In the genomic region with DNA sequence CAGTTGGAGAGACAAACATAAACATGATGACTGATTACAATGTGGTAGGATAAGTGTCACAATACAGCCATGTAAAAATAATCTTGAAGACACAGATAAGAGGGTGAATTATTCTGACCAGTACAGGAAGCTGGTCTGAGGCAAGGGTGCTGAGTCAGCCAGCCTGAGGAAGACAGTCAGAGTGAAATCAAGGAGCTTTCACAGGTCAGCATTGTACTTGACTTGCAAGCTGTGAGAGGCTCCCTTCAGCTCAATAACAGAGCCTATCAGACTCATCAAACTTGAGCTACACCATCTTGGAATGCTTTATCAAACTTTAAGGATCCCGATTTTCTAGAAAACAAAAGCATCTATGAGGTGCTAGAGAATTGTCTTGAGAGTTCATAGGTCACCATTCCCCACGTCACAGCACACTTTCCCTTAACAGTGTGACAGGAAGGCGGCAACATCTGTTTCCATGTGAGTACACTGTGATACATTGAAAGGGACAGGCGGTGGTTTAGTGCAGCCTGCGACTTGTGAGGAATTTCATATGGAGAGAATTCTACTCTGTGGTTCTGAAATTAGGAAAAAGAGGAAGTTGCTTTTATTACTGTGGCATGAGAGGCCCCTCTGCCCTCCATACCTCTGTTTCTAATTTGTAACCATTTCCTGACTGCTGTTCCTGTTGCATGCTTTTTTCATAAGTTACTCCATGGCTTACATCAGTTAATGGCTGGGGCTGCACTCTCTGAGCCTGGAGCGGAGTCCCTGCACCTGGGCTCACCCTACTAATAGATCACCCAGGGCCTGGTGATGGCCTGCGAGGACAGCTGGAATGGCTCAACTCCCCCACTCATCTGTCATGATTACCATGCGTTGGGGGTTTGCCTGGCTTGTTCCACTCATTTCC, we compare ENCODE assay signal across 1 cellular context.
TF ChIP-seq lines count a peak whose summit lies in the region.

No MANE protein-coding gene starts in this region.

TF ChIP-seq in GM12878, 131 proteins besides CTCF, POLR2A, EP300 and RAD21 (continued from another document):
- TF ChIP-seq, protein P1, sequence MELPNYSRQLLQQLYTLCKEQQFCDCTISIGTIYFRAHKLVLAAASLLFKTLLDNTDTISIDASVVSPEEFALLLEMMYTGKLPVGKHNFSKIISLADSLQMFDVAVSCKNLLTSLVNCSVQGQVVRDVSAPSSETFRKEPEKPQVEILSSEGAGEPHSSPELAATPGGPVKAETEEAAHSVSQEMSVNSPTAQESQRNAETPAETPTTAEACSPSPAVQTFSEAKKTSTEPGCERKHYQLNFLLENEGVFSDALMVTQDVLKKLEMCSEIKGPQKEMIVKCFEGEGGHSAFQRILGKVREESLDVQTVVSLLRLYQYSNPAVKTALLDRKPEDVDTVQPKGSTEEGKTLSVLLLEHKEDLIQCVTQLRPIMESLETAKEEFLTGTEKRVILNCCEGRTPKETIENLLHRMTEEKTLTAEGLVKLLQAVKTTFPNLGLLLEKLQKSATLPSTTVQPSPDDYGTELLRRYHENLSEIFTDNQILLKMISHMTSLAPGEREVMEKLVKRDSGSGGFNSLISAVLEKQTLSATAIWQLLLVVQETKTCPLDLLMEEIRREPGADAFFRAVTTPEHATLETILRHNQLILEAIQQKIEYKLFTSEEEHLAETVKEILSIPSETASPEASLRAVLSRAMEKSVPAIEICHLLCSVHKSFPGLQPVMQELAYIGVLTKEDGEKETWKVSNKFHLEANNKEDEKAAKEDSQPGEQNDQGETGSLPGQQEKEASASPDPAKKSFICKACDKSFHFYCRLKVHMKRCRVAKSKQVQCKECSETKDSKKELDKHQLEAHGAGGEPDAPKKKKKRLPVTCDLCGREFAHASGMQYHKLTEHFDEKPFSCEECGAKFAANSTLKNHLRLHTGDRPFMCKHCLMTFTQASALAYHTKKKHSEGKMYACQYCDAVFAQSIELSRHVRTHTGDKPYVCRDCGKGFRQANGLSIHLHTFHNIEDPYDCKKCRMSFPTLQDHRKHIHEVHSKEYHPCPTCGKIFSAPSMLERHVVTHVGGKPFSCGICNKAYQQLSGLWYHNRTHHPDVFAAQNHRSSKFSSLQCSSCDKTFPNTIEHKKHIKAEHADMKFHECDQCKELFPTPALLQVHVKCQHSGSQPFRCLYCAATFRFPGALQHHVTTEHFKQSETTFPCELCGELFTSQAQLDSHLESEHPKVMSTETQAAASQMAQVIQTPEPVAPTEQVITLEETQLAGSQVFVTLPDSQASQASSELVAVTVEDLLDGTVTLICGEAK (IDR thresholded peaks at IDR 0.05; ENCODE audit: borderline replicate concordance): no peak
- TF ChIP-seq, protein P2, sequence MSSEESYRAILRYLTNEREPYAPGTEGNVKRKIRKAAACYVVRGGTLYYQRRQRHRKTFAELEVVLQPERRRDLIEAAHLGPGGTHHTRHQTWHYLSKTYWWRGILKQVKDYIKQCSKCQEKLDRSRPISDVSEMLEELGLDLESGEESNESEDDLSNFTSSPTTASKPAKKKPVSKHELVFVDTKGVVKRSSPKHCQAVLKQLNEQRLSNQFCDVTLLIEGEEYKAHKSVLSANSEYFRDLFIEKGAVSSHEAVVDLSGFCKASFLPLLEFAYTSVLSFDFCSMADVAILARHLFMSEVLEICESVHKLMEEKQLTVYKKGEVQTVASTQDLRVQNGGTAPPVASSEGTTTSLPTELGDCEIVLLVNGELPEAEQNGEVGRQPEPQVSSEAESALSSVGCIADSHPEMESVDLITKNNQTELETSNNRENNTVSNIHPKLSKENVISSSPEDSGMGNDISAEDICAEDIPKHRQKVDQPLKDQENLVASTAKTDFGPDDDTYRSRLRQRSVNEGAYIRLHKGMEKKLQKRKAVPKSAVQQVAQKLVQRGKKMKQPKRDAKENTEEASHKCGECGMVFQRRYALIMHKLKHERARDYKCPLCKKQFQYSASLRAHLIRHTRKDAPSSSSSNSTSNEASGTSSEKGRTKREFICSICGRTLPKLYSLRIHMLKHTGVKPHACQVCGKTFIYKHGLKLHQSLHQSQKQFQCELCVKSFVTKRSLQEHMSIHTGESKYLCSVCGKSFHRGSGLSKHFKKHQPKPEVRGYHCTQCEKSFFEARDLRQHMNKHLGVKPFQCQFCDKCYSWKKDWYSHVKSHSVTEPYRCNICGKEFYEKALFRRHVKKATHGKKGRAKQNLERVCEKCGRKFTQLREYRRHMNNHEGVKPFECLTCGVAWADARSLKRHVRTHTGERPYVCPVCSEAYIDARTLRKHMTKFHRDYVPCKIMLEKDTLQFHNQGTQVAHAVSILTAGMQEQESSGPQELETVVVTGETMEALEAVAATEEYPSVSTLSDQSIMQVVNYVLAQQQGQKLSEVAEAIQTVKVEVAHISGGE (CRISPR knock-in tag; IDR thresholded peaks at IDR 0.05): no peak
- TF ChIP-seq, protein P3, sequence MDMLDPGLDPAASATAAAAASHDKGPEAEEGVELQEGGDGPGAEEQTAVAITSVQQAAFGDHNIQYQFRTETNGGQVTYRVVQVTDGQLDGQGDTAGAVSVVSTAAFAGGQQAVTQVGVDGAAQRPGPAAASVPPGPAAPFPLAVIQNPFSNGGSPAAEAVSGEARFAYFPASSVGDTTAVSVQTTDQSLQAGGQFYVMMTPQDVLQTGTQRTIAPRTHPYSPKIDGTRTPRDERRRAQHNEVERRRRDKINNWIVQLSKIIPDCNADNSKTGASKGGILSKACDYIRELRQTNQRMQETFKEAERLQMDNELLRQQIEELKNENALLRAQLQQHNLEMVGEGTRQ (IDR thresholded peaks at IDR 0.05; ENCODE audit: borderline replicate concordance, low read depth, low read length): no peak
- TF ChIP-seq POLR2AphosphoS2 (IDR thresholded peaks at IDR 0.05; ENCODE audit: low read depth, low read length) (no peak), RBBP5 (conservative IDR thresholded peaks at IDR 0.05) (no peak), NFYA (IDR thresholded peaks at IDR 0.05; ENCODE audit: borderline replicate concordance, low read depth, low read length) (no peak), NFIC (IDR thresholded peaks at IDR 0.05; ENCODE audit: low read depth, low read length) (no peak), MTA2 (IDR thresholded peaks at IDR 0.05; ENCODE audit: low read depth) (no peak), IKZF1 (conservative IDR thresholded peaks at IDR 0.05) (0 out of 2 replicates have a peak, but pooled peaks have one; percentile 22), ETV6 (conservative IDR thresholded peaks at IDR 0.05 in 1 of 2, IDR thresholded peaks at IDR 0.05 in 1 of 2; ENCODE audit: borderline replicate concordance in 1 of 2, low read depth in 1 of 2) (no peak), SUZ12 (IDR thresholded peaks at IDR 0.05; ENCODE audit: unreplicated experiment) (no peak), PML (IDR thresholded peaks at IDR 0.05; ENCODE audit: low read length) (no peak), FOXM1 (IDR thresholded peaks at IDR 0.05; ENCODE audit: low read depth, low read length) (no peak), POU2F2 (IDR thresholded peaks at IDR 0.05; ENCODE audit: borderline replicate concordance, low read depth, low read length) (no peak), CBFB (IDR thresholded peaks at IDR 0.05; ENCODE audit: low read depth) (no peak), SPI1 (IDR thresholded peaks at IDR 0.05; ENCODE audit: borderline replicate concordance, insufficient read depth, low read depth, low read length) (0 out of 2 replicates have a peak, but pooled peaks have one; percentile 2), ZSCAN29 (IDR thresholded peaks at IDR 0.05) (no peak), NR2C1 (IDR thresholded peaks at IDR 0.05) (peak; percentile 40; the same call in 1 of the 2 replicates), TARDBP (IDR thresholded peaks at IDR 0.05; ENCODE audit: borderline replicate concordance) (no peak), ZNF207 (IDR thresholded peaks at IDR 0.05; ENCODE audit: borderline replicate concordance) (no peak), FOXK2 (IDR thresholded peaks at IDR 0.05) (no peak), HDGF (IDR thresholded peaks at IDR 0.05) (no peak), YY1 (IDR thresholded peaks at IDR 0.05; ENCODE audit: low read depth, low read length) (no peak), RCOR1 (conservative IDR thresholded peaks at IDR 0.05; ENCODE audit: low read depth, low read length) (no peak), CREB1 (IDR thresholded peaks at IDR 0.05; ENCODE audit: low read depth) (no peak)
- TF ChIP-seq, protein P4, sequence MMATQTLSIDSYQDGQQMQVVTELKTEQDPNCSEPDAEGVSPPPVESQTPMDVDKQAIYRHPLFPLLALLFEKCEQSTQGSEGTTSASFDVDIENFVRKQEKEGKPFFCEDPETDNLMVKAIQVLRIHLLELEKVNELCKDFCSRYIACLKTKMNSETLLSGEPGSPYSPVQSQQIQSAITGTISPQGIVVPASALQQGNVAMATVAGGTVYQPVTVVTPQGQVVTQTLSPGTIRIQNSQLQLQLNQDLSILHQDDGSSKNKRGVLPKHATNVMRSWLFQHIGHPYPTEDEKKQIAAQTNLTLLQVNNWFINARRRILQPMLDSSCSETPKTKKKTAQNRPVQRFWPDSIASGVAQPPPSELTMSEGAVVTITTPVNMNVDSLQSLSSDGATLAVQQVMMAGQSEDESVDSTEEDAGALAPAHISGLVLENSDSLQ (IDR thresholded peaks at IDR 0.05): no peak
- TF ChIP-seq, protein P5, sequence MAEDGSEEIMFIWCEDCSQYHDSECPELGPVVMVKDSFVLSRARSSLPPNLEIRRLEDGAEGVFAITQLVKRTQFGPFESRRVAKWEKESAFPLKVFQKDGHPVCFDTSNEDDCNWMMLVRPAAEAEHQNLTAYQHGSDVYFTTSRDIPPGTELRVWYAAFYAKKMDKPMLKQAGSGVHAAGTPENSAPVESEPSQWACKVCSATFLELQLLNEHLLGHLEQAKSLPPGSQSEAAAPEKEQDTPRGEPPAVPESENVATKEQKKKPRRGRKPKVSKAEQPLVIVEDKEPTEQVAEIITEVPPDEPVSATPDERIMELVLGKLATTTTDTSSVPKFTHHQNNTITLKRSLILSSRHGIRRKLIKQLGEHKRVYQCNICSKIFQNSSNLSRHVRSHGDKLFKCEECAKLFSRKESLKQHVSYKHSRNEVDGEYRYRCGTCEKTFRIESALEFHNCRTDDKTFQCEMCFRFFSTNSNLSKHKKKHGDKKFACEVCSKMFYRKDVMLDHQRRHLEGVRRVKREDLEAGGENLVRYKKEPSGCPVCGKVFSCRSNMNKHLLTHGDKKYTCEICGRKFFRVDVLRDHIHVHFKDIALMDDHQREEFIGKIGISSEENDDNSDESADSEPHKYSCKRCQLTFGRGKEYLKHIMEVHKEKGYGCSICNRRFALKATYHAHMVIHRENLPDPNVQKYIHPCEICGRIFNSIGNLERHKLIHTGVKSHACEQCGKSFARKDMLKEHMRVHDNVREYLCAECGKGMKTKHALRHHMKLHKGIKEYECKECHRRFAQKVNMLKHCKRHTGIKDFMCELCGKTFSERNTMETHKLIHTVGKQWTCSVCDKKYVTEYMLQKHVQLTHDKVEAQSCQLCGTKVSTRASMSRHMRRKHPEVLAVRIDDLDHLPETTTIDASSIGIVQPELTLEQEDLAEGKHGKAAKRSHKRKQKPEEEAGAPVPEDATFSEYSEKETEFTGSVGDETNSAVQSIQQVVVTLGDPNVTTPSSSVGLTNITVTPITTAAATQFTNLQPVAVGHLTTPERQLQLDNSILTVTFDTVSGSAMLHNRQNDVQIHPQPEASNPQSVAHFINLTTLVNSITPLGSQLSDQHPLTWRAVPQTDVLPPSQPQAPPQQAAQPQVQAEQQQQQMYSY (CRISPR knock-in tag; IDR thresholded peaks at IDR 0.05): no peak
- TF ChIP-seq, protein P6, sequence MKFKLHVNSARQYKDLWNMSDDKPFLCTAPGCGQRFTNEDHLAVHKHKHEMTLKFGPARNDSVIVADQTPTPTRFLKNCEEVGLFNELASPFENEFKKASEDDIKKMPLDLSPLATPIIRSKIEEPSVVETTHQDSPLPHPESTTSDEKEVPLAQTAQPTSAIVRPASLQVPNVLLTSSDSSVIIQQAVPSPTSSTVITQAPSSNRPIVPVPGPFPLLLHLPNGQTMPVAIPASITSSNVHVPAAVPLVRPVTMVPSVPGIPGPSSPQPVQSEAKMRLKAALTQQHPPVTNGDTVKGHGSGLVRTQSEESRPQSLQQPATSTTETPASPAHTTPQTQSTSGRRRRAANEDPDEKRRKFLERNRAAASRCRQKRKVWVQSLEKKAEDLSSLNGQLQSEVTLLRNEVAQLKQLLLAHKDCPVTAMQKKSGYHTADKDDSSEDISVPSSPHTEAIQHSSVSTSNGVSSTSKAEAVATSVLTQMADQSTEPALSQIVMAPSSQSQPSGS (IDR thresholded peaks at IDR 0.05; ENCODE audit: low read length): no peak
- TF ChIP-seq, protein P7, sequence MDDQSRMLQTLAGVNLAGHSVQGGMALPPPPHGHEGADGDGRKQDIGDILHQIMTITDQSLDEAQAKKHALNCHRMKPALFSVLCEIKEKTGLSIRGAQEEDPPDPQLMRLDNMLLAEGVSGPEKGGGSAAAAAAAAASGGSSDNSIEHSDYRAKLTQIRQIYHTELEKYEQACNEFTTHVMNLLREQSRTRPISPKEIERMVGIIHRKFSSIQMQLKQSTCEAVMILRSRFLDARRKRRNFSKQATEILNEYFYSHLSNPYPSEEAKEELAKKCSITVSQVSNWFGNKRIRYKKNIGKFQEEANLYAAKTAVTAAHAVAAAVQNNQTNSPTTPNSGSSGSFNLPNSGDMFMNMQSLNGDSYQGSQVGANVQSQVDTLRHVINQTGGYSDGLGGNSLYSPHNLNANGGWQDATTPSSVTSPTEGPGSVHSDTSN (IDR thresholded peaks at IDR 0.05; ENCODE audit: insufficient replicate concordance, low read depth, low read length): no peak
- TF ChIP-seq, protein P8, sequence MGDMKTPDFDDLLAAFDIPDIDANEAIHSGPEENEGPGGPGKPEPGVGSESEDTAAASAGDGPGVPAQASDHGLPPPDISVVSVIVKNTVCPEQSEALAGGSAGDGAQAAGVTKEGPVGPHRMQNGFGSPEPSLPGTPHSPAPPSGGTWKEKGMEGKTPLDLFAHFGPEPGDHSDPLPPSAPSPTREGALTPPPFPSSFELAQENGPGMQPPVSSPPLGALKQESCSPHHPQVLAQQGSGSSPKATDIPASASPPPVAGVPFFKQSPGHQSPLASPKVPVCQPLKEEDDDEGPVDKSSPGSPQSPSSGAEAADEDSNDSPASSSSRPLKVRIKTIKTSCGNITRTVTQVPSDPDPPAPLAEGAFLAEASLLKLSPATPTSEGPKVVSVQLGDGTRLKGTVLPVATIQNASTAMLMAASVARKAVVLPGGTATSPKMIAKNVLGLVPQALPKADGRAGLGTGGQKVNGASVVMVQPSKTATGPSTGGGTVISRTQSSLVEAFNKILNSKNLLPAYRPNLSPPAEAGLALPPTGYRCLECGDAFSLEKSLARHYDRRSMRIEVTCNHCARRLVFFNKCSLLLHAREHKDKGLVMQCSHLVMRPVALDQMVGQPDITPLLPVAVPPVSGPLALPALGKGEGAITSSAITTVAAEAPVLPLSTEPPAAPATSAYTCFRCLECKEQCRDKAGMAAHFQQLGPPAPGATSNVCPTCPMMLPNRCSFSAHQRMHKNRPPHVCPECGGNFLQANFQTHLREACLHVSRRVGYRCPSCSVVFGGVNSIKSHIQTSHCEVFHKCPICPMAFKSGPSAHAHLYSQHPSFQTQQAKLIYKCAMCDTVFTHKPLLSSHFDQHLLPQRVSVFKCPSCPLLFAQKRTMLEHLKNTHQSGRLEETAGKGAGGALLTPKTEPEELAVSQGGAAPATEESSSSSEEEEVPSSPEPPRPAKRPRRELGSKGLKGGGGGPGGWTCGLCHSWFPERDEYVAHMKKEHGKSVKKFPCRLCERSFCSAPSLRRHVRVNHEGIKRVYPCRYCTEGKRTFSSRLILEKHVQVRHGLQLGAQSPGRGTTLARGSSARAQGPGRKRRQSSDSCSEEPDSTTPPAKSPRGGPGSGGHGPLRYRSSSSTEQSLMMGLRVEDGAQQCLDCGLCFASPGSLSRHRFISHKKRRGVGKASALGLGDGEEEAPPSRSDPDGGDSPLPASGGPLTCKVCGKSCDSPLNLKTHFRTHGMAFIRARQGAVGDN (IDR thresholded peaks at IDR 0.05): peak; percentile 45
